Comparison of ENCODE assay signal across 1 cellular context in the genomic region with DNA sequence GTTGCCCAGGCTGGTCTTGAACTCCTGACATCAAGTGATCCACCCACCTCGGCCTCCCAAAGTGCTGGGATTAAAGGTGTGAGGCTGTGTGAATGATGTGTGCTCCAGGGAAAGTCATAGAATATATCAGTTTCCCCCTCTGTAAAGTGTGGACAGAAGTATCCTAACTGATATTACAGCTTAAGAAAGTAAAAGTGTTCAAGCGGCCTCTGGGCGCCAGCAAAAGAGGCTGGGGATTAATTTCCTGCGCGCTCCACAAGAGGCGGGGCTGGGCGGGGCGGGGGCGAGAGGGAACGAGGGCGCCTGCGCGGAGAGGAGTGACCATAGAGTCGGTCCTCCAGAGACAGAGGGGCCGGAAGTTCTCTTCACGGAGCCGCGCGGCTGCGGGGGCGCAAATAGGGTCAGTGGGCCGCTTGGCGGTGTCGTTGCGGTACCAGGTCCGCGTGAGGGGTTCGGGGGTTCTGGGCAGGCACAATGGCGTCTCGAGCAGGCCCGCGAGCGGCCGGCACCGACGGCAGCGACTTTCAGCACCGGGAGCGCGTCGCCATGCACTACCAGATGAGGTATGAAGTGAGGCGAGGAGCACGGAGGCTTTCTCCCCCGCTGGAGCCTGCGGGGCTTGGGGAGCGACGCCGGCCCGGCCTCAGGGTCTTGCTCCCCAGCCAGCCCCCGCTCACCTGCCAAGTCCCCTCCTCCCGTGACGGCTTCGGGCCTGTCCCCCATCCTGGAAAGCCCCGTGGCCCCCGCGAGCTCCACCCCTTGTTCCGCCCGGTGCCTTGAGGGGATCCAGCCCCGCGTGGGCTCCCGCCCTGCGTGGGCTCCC.
TF ChIP-seq lines count a peak whose summit lies in the region.

TSS of gene JAGN1 (plus strand) at position 362 of the 823 bp plus-strand sequence. CDS start at position 475, 113 bp downstream.

TF ChIP-seq in HepG2, 621 proteins besides CTCF, POLR2A, EP300 and RAD21 (continued from another document and continues in another):
- TF ChIP-seq, protein P1, sequence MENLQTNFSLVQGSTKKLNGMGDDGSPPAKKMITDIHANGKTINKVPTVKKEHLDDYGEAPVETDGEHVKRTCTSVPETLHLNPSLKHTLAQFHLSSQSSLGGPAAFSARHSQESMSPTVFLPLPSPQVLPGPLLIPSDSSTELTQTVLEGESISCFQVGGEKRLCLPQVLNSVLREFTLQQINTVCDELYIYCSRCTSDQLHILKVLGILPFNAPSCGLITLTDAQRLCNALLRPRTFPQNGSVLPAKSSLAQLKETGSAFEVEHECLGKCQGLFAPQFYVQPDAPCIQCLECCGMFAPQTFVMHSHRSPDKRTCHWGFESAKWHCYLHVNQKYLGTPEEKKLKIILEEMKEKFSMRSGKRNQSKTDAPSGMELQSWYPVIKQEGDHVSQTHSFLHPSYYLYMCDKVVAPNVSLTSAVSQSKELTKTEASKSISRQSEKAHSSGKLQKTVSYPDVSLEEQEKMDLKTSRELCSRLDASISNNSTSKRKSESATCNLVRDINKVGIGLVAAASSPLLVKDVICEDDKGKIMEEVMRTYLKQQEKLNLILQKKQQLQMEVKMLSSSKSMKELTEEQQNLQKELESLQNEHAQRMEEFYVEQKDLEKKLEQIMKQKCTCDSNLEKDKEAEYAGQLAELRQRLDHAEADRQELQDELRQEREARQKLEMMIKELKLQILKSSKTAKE (CRISPR knock-in tag; IDR thresholded peaks at IDR 0.05; ENCODE audit: borderline replicate concordance), result no peak
- TF ChIP-seq ZNF383 (CRISPR knock-in tag; IDR thresholded peaks at IDR 0.05; ENCODE audit: borderline replicate concordance), result 0 out of 2 replicates have a peak, but pooled peaks have one; percentile 79
- no peak for TF ChIP-seq HNF1B (CRISPR knock-in tag; IDR thresholded peaks at IDR 0.05)
- TF ChIP-seq SP1 (IDR thresholded peaks at IDR 0.05), result no peak
- TF ChIP-seq SP1 (CRISPR knock-in tag; IDR thresholded peaks at IDR 0.05), result peak; percentile 51
- TF ChIP-seq ZNF530 (CRISPR knock-in tag; IDR thresholded peaks at IDR 0.05; ENCODE audit: low read depth), result no peak; the same call in 1 of the 2 replicates
- TF ChIP-seq GTF3A (CRISPR knock-in tag; conservative IDR thresholded peaks at IDR 0.05), result no peak
- 0 out of 2 replicates have a peak, but pooled peaks have one; percentile 41 for TF ChIP-seq E2F2 (CRISPR knock-in tag; IDR thresholded peaks at IDR 0.05; ENCODE audit: borderline replicate concordance)
- TF ChIP-seq ATAD3A (CRISPR knock-in tag; IDR thresholded peaks at IDR 0.05), result no peak
- 0 out of 2 replicates have a peak, but pooled peaks have one; percentile 25 for TF ChIP-seq PCBP1 (IDR thresholded peaks at IDR 0.05; ENCODE audit: borderline replicate concordance, low read depth, low read length)
- no peak for TF ChIP-seq TCF12 (IDR thresholded peaks at IDR 0.05)
- peak; percentile 80; the same call in 1 of the 2 replicates for TF ChIP-seq TCF12 (CRISPR knock-in tag; IDR thresholded peaks at IDR 0.05)
- TF ChIP-seq SP2 (CRISPR knock-in tag; IDR thresholded peaks at IDR 0.05), result peak; percentile 55
- TF ChIP-seq RFX5 (IDR thresholded peaks at IDR 0.05; ENCODE audit: low read depth, low read length), result no peak
- TF ChIP-seq HMGA1 (CRISPR knock-in tag; conservative IDR thresholded peaks at IDR 0.05), result no peak
- TF ChIP-seq ZBTB3 (CRISPR knock-in tag; IDR thresholded peaks at IDR 0.05; ENCODE audit: borderline replicate concordance, low read depth), result 0 out of 2 replicates have a peak, but pooled peaks have one; percentile 43
- no peak for TF ChIP-seq ZBTB40 (IDR thresholded peaks at IDR 0.05)
- peak; percentile 67; the same call in 1 of the 2 replicates for TF ChIP-seq ZBTB40 (CRISPR knock-in tag; IDR thresholded peaks at IDR 0.05)
- TF ChIP-seq KLF9 (CRISPR knock-in tag; IDR thresholded peaks at IDR 0.05; ENCODE audit: low read depth), result no peak
- peak; percentile 38 for TF ChIP-seq IKZF4 (CRISPR knock-in tag; IDR thresholded peaks at IDR 0.05; ENCODE audit: borderline replicate concordance, low read depth, not compliant biosample characterization)
- TF ChIP-seq ZNF740 (CRISPR knock-in tag; IDR thresholded peaks at IDR 0.05), result peak; percentile 18; the same call in 1 of the 2 replicates
- TF ChIP-seq ZNF816 (CRISPR knock-in tag; IDR thresholded peaks at IDR 0.05; ENCODE audit: borderline replicate concordance), result peak; percentile 91; the same call in 1 of the 2 replicates
- TF ChIP-seq HOXA5 (CRISPR knock-in tag; IDR thresholded peaks at IDR 0.05), result peak; percentile 85
- no peak for TF ChIP-seq NCOR1 (IDR thresholded peaks at IDR 0.05; ENCODE audit: borderline replicate concordance, low read length)
- no peak for TF ChIP-seq ZNF207 (IDR thresholded peaks at IDR 0.05; ENCODE audit: borderline replicate concordance)
- peak; percentile 79 for TF ChIP-seq ZIK1 (CRISPR knock-in tag; IDR thresholded peaks at IDR 0.05; ENCODE audit: borderline replicate concordance, low read depth)
- peak; percentile 36; the same call in 1 of the 2 replicates for TF ChIP-seq FOXO1 (CRISPR knock-in tag; IDR thresholded peaks at IDR 0.05)
- TF ChIP-seq ZNF672 (CRISPR knock-in tag; IDR thresholded peaks at IDR 0.05), result no peak
- TF ChIP-seq NKX3-1 (CRISPR knock-in tag; IDR thresholded peaks at IDR 0.05), result peak; percentile 78
- no peak for TF ChIP-seq TCF7L2 (IDR thresholded peaks at IDR 0.05; ENCODE audit: low read depth, low read length)
- TF ChIP-seq NFKBIZ (CRISPR knock-in tag; IDR thresholded peaks at IDR 0.05), result 0 out of 2 replicates have a peak, but pooled peaks have one; percentile 64
- 0 out of 2 replicates have a peak, but pooled peaks have one; percentile 71 for TF ChIP-seq ZNF850 (CRISPR knock-in tag; conservative IDR thresholded peaks at IDR 0.05)
- TF ChIP-seq GATA4 (IDR thresholded peaks at IDR 0.05; ENCODE audit: borderline replicate concordance, low read depth), result peak; percentile 36; the same call in 1 of the 2 replicates
- TF ChIP-seq ZNF678 (CRISPR knock-in tag; IDR thresholded peaks at IDR 0.05), result no peak
- TF ChIP-seq ZNF558 (CRISPR knock-in tag; IDR thresholded peaks at IDR 0.05; ENCODE audit: borderline replicate concordance), result no peak; the same call in 1 of the 2 replicates
- no peak for TF ChIP-seq TEAD3 (CRISPR knock-in tag; optimal IDR thresholded peaks at IDR 0.05; ENCODE audit: borderline replicate concordance)
- no peak for TF ChIP-seq IKZF1 (IDR thresholded peaks at IDR 0.05)
- TF ChIP-seq NR2F6 (IDR thresholded peaks at IDR 0.05), result no peak
- 0 out of 2 replicates have a peak, but pooled peaks have one; percentile 53 for TF ChIP-seq NR2F6 (CRISPR knock-in tag; IDR thresholded peaks at IDR 0.05)
- TF ChIP-seq NCOA2 (CRISPR knock-in tag; IDR thresholded peaks at IDR 0.05), result peak; percentile 58; the same call in 1 of the 2 replicates
- no peak for TF ChIP-seq U2AF2 (IDR thresholded peaks at IDR 0.05; ENCODE audit: low read depth, low read length)
- peak; percentile 92 for TF ChIP-seq MYC (CRISPR knock-in tag; IDR thresholded peaks at IDR 0.05; ENCODE audit: borderline replicate concordance)
- TF ChIP-seq ZNF629 (CRISPR knock-in tag; conservative IDR thresholded peaks at IDR 0.05), result no peak
- TF ChIP-seq CBFB (CRISPR knock-in tag; IDR thresholded peaks at IDR 0.05), result peak; percentile 57; the same call in 1 of the 2 replicates
- TF ChIP-seq DZIP1 (CRISPR knock-in tag; IDR thresholded peaks at IDR 0.05), result peak; percentile 87
